Comparison of ENCODE assay signal across 8 cellular contexts in the genomic region with DNA sequence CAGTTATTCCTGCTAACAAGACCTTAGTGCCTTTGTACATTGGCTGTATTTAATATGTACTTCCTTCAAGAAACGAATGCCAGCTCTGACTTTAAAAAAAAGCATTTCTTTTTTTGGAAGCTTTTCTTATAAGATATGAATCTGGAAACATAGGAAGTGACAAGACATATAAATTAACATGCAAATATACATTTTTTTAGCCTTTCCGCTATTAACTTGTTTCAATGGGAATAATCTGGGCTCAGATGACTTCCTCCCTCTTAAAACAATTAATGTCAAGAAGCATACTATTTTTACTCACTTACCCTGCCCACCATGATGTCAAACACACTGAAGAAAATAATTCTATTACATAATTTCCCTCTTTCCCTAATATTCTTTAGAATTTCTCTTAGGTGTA. TPM values are rescaled to one million over a fixed set of nuclear protein-coding genes. Genes with fewer than 3 reads are reported as not detected.
DNase-seq lines count a peak whose midpoint lies in the region; ATAC-seq and TF ChIP-seq lines count a peak whose summit lies in the region.

No MANE protein-coding gene starts in this region.

- no peak for TF ChIP-seq EP300 in upper lobe of left lung (IDR thresholded peaks at IDR 0.05)

- 5 to 10% (median 5%) methylated on average over 2 of the region's 2 CpGs for WGBS in heart left ventricle, 4 donors
- WGBS in upper lobe of left lung, 2 donors: 5 to 17% methylated on average over 2 of the region's 2 CpGs

- H3K9me3 Mint-ChIP-seq in activated naive CD8-positive, alpha-beta T cell (ENCODE audit: low read depth): no peaks in the 10 kb centered on the region

- TF ChIP-seq POLR2A in heart left ventricle (IDR thresholded peaks at IDR 0.05): no peak
- no peak for TF ChIP-seq POLR2A in upper lobe of left lung (IDR thresholded peaks at IDR 0.05)

- ATAC-seq in heart left ventricle (no peak), Right ventricle myocardium inferior (no peak), upper lobe of left lung (ENCODE audit: low FRiP score in 2 of 2) (no peak), mucosa of descending colon (no peak)

- H3K27ac ChIP-seq in heart left ventricle (peak overlapping the region in 9 of 12 donors; percentile 87 to 95 (median 91)), upper lobe of left lung (peak overlapping the region in 3 of 4 donors; percentile 89 to 95 (median 91))

- peak overlapping the region in 11 of 12 donors; percentile 65 to 87 (median 75) for H3K4me3 ChIP-seq in heart left ventricle
- peak overlapping the region in 3 of 4 donors; percentile 54 to 86 (median 84) for H3K4me3 ChIP-seq in upper lobe of left lung
- no peak overlapping the region for H3K4me3 ChIP-seq in mucosa of descending colon

- peaks cover 77% of the 10 kb centered on the region for H3K4me1 Mint-ChIP-seq in activated naive CD8-positive, alpha-beta T cell (ENCODE audit: low read depth)

- intact Hi-C loops in heart left ventricle (cut with DNase I) (loop anchor here in 4 of 10 donors (10.0 kb wide), 4 partner anchors 91 to 381 kb away; a partner anchor contains a TSS), Right ventricle myocardium inferior (cut with DNase I) (loop anchor here (5.0 kb wide), 1 partner anchor 157 kb away; no protein-coding TSS in a partner anchor), mucosa of descending colon (cut with DNase I, micrococcal nuclease) (no loop called here)

- H3K4me3 Mint-ChIP-seq in activated naive CD8-positive, alpha-beta T cell: peak overlapping the region; percentile 91

- TF ChIP-seq CTCF in heart left ventricle (IDR thresholded peaks at IDR 0.05) (no peak), upper lobe of left lung (IDR thresholded peaks at IDR 0.05) (no peak), mucosa of descending colon (IDR thresholded peaks at IDR 0.05) (no peak)

- peaks cover 0 to 84% (median 35%) of the 10 kb centered on the region in 12 donors for H3K4me1 ChIP-seq in heart left ventricle
- peaks cover 25 to 46% (median 28%) of the 10 kb centered on the region in 4 donors for H3K4me1 ChIP-seq in upper lobe of left lung
- H3K4me1 ChIP-seq in mucosa of descending colon (ENCODE audit: low read depth): peaks cover 35% of the 10 kb centered on the region

- H3K36me3 Mint-ChIP-seq in activated naive CD8-positive, alpha-beta T cell: peaks cover 4% of the 10 kb centered on the region

- H3K36me3 ChIP-seq in heart left ventricle (no peaks in the 10 kb centered on the region), upper lobe of left lung (no peaks in the 10 kb centered on the region), mucosa of descending colon (ENCODE audit: low read depth) (no peaks in the 10 kb centered on the region)

- no peaks in the 10 kb centered on the region for H3K27me3 Mint-ChIP-seq in activated naive CD8-positive, alpha-beta T cell

- no peak for DNase-seq in heart left ventricle
- no peak for DNase-seq in Right ventricle myocardium inferior (ENCODE audit: missing footprints)
- DNase-seq in kidney tubule cell (ENCODE audit: low spot score): peak; percentile 8
- no peak for DNase-seq in upper lobe of left lung
- DNase-seq in AG08395 (ENCODE audit: low spot score): no peak
- DNase-seq in stimulated activated CD4-positive, alpha-beta T cell treated with anti-CD3 and anti-CD28 coated beads, Interleukin-4, amount 100 ng/mL, for 4 hours: no peak
- no peak for DNase-seq in mucosa of descending colon

- H3K27me3 ChIP-seq in heart left ventricle: no peaks in the 10 kb centered on the region
- H3K27me3 ChIP-seq in upper lobe of left lung: no peaks in the 10 kb centered on the region

- H3K9me3 ChIP-seq in heart left ventricle: no peaks in the 10 kb centered on the region
- H3K9me3 ChIP-seq in upper lobe of left lung: no peaks in the 10 kb centered on the region
- no peaks in the 10 kb centered on the region for H3K9me3 ChIP-seq in mucosa of descending colon

- H3K27ac Mint-ChIP-seq in activated naive CD8-positive, alpha-beta T cell: peak overlapping the region; percentile 89

RNA-seq across cellular contexts. Expression of a gene that starts 1.4 kb away (rescaled TPM):
- total RNA-seq in heart left ventricle (10 to 100 TPM; 16.0 to 31.4 (median 24.0) TPM), Right ventricle myocardium inferior (22.9 TPM), upper lobe of left lung (10 to 100 TPM; 14.9 to 39.1 (median 21.0) TPM), mucosa of descending colon (10 to 100 TPM; 29.3 to 54.9 (median 32.2) TPM)
- 1 to 10 TPM; 4.0 to 6.4 TPM for polyA plus RNA-seq in heart left ventricle
